ENCODE assay signal across 1 cellular context in the genomic region with DNA sequence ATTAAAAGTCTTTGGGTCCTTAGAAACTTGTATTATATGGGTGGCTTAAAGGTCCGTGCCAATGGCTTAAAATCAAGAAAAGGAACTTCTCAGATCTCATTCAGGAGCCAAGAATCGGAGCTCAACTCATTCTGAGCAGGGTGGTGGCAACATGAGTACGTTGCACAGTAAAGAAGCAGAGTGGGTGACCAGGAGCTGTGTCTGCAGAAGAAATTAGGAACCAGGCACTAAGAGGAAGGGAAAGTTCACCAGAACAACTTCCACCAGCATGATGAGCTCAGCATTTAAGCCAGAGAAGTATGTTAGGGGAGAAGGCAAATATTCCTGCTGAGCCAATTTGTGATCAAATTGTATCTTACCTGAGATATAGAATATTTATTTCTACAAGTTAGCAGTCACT.
TF ChIP-seq lines count a peak whose summit lies in the region.

No MANE protein-coding gene starts in this region.

TF ChIP-seq in HEK293T, 16 proteins besides CTCF, POLR2A, EP300 and RAD21:
- TF ChIP-seq, protein P1, sequence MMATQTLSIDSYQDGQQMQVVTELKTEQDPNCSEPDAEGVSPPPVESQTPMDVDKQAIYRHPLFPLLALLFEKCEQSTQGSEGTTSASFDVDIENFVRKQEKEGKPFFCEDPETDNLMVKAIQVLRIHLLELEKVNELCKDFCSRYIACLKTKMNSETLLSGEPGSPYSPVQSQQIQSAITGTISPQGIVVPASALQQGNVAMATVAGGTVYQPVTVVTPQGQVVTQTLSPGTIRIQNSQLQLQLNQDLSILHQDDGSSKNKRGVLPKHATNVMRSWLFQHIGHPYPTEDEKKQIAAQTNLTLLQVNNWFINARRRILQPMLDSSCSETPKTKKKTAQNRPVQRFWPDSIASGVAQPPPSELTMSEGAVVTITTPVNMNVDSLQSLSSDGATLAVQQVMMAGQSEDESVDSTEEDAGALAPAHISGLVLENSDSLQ (IDR thresholded peaks at IDR 0.05), result no peak
- TF ChIP-seq ARNT (IDR thresholded peaks at IDR 0.05) (no peak), NFRKB (IDR thresholded peaks at IDR 0.05) (no peak), HDGF (IDR thresholded peaks at IDR 0.05; ENCODE audit: borderline replicate concordance) (no peak), FOXM1 (IDR thresholded peaks at IDR 0.05; ENCODE audit: borderline replicate concordance) (no peak), FOXK2 (IDR thresholded peaks at IDR 0.05) (no peak), FOXA1 (IDR thresholded peaks at IDR 0.05) (no peak), CTBP1 (IDR thresholded peaks at IDR 0.05; ENCODE audit: borderline replicate concordance) (no peak), ZNF384 (IDR thresholded peaks at IDR 0.05) (no peak), SP1 (IDR thresholded peaks at IDR 0.05) (no peak), L3MBTL2 (conservative IDR thresholded peaks at IDR 0.05) (no peak), TARDBP (IDR thresholded peaks at IDR 0.05) (no peak), SUZ12 (IDR thresholded peaks at IDR 0.05) (no peak), ELF4 (IDR thresholded peaks at IDR 0.05) (no peak), BHLHE40 (IDR thresholded peaks at IDR 0.05; ENCODE audit: borderline replicate concordance) (no peak)
